ENCODE assay signal across 22 cellular contexts in the genomic region with DNA sequence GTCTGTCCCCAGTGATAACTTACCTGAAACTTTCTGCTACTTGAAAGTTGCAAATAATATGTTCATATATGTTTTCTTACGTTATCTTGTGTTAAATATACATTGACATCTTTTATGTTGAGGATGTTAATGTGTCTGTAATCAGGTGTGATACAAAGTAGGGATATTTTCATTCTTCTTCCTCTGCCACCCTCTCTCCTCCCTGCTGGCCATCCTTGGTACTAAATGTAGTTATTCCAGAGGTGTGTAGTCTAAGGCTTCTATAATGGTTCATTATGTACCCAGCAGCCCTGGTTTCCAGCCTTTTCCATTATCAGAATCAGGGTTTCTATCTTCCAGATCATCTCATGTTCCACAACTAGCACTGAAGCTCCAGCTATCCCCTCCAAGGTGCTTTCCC.
DNase-seq lines count a peak whose midpoint lies in the region; ATAC-seq, FAIRE-seq and TF ChIP-seq lines count a peak whose summit lies in the region.
"Had no signal": no experiment of that assay in that cellular context is flagged by ENCODE, and none has a peak within 500 bp of the region (broad histone marks: within the 10 kb centered on the region; RNA-seq: fewer than 3 reads in every experiment).

No MANE protein-coding gene starts in this region.

- no peak overlapping the region for H3K4me3 Mint-ChIP-seq in astrocyte (ENCODE audit: unreplicated experiment)
- no peak overlapping the region for H3K4me3 Mint-ChIP-seq in nephron progenitor cell
- no peak overlapping the region for H3K4me3 Mint-ChIP-seq in Caco-2 (ENCODE audit: unreplicated experiment)
- H3K4me3 Mint-ChIP-seq: CD8-positive, alpha-beta T cell had no signal

- H3K27me3 ChIP-seq in astrocyte (ENCODE audit: insufficient read depth, low read length) (no peaks in the 10 kb centered on the region), Caco-2 (replicated peaks; ENCODE audit: control insufficient read depth, insufficient read depth, low read length) (no peaks in the 10 kb centered on the region)
- H3K27me3 ChIP-seq: BLaER1 had no signal

- DNase-seq in DMS53 (lab: John Stamatoyannopoulos, UW), result peak; percentile 1
- no peak for DNase-seq in DMS53 treated with DMSO at 0.1 percent for 48 hours (lab: John Stamatoyannopoulos, UW; ENCODE audit: unreplicated experiment)
- no peak for DNase-seq in astrocyte (ENCODE audit: low read depth)
- no peak for DNase-seq in nephron progenitor cell
- DNase-seq in hippocampal formation (lab: John Stamatoyannopoulos, UW), result no peak
- DNase-seq in Caco-2, result no peak
- DNase-seq: 8988T; CD8-positive, alpha-beta T cell; GF-D8; NCI-H1417; NCI-H2029 treated with DMSO at 0.1 percent for 48 hours; NCI-H2227 treated with DMSO at 0.1 percent for 48 hours; NCI-H524 treated with DMSO at 0.1 percent for 48 hours; NK-92 treated with Interleukin-12 subunit alpha and Interleukin-12 subunit beta, amount 100 ng/mL, for 24 hours; RPMI8226; SW 1271 had no signal

- H3K27me3 Mint-ChIP-seq in astrocyte (ENCODE audit: low read depth, unreplicated experiment), result no peaks in the 10 kb centered on the region
- H3K27me3 Mint-ChIP-seq in nephron progenitor cell (ENCODE audit: low read depth, poor library complexity), result no peaks in the 10 kb centered on the region
- no peaks in the 10 kb centered on the region for H3K27me3 Mint-ChIP-seq in Caco-2 (ENCODE audit: insufficient read depth, unreplicated experiment)

- no peaks in the 10 kb centered on the region for H3K9me3 Mint-ChIP-seq in astrocyte (ENCODE audit: unreplicated experiment)
- H3K9me3 Mint-ChIP-seq in nephron progenitor cell, result peaks cover 8% of the 10 kb centered on the region
- H3K9me3 Mint-ChIP-seq in Caco-2 (ENCODE audit: unreplicated experiment), result no peaks in the 10 kb centered on the region

- H3K36me3 Mint-ChIP-seq in astrocyte (ENCODE audit: low read depth, unreplicated experiment) (no peaks in the 10 kb centered on the region), nephron progenitor cell (ENCODE audit: low read depth) (no peaks in the 10 kb centered on the region), Caco-2 (ENCODE audit: insufficient read depth, unreplicated experiment) (no peaks in the 10 kb centered on the region)
- H3K36me3 Mint-ChIP-seq: CD8-positive, alpha-beta T cell had no signal

- H3K27ac ChIP-seq in astrocyte (ENCODE audit: low read depth, low read length), result no peak overlapping the region
- H3K27ac ChIP-seq: BLaER1 had no signal

- no peak overlapping the region for H2AFZ ChIP-seq in astrocyte (ENCODE audit: low read depth, low read length)

- H3K9me3 ChIP-seq in astrocyte (ENCODE audit: insufficient read depth, low read depth, low read length) (no peaks in the 10 kb centered on the region), Caco-2 (no peaks in the 10 kb centered on the region)
- H3K9me3 ChIP-seq: BLaER1, HAP-1 had no signal

- TF ChIP-seq CTCF in astrocyte (IDR thresholded peaks at IDR 0.05; ENCODE audit: insufficient read depth, low read depth, low read length) (peak; percentile 13), nephron progenitor cell (IDR thresholded peaks at IDR 0.05) (peak; percentile 12), Caco-2 (IDR thresholded peaks at IDR 0.05; ENCODE audit: insufficient read depth in 1 of 2, low read depth in 1 of 2, low read length in 1 of 2, severe bottlenecking in 1 of 2, unreplicated experiment in 1 of 2) (peak in 1 of 2 experiments; percentile 24)

- H3K79me2 ChIP-seq in astrocyte (ENCODE audit: insufficient read depth, low read length), result no peaks in the 10 kb centered on the region

- intact Hi-C loops in Caco-2 (cut with micrococcal nuclease; ENCODE audit: unreplicated experiment), result no loop called here

- no peak overlapping the region for H3K4me2 ChIP-seq in astrocyte (ENCODE audit: low read length)
- H3K4me2 ChIP-seq: BLaER1 had no signal

- H3K4me1 ChIP-seq in astrocyte (ENCODE audit: insufficient read depth, low read length) (no peaks in the 10 kb centered on the region), Caco-2 (no peaks in the 10 kb centered on the region)
- H3K4me1 ChIP-seq: BLaER1, HAP-1 had no signal

- FAIRE-seq in astrocyte (lab: Jason Lieb, UNC), result no peak
- FAIRE-seq: D721Med, HTR-8/SVneo had no signal

- H3K36me3 ChIP-seq in astrocyte (ENCODE audit: insufficient read depth, low read length) (no peaks in the 10 kb centered on the region), Caco-2 (ENCODE audit: control insufficient read depth, insufficient read depth, low read length) (no peaks in the 10 kb centered on the region)
- H3K36me3 ChIP-seq: BLaER1, HAP-1 had no signal

- CTCF ChIA-PET in Caco-2 (lab: Charles Lee), result no interaction called here

- POLR2A ChIA-PET in Caco-2 (lab: Charles Lee), result no interaction called here

- BruUV-seq in Caco-2 (replicated peaks; lab: Mats Ljungman, UMichigan), result no TSS peak

- H3K9ac ChIP-seq in astrocyte (ENCODE audit: low read length), result no peak overlapping the region
- H3K9ac ChIP-seq: BLaER1 had no signal

- no peak overlapping the region for H3K27ac Mint-ChIP-seq in astrocyte (ENCODE audit: unreplicated experiment)
- no peak overlapping the region for H3K27ac Mint-ChIP-seq in nephron progenitor cell
- H3K27ac Mint-ChIP-seq in Caco-2 (ENCODE audit: unreplicated experiment), result no peak overlapping the region
- H3K27ac Mint-ChIP-seq: CD8-positive, alpha-beta T cell had no signal

- H3K4me1 Mint-ChIP-seq in astrocyte (ENCODE audit: low read depth, unreplicated experiment), result no peaks in the 10 kb centered on the region
- peaks cover 9% of the 10 kb centered on the region for H3K4me1 Mint-ChIP-seq in nephron progenitor cell
- H3K4me1 Mint-ChIP-seq in Caco-2 (ENCODE audit: low read depth, unreplicated experiment), result no peaks in the 10 kb centered on the region

- H3K4me3 ChIP-seq in astrocyte (ENCODE audit: insufficient read depth, low read depth, low read length), result no peak overlapping the region
- no peak overlapping the region for H3K4me3 ChIP-seq in Caco-2 (ENCODE audit: low read depth, low read length)
- H3K4me3 ChIP-seq: BLaER1, HAP-1 had no signal

- ATAC-seq in HG03159 (IDR thresholded peaks at IDR 0.05; ENCODE audit: unreplicated experiment), result peak; percentile 60
- no peak for ATAC-seq in GM19324 (IDR thresholded peaks at IDR 0.05; ENCODE audit: low FRiP score, unreplicated experiment)
- ATAC-seq: CD8-positive, alpha-beta T cell had no signal

- no peaks in the 10 kb centered on the region for H4K20me1 ChIP-seq in astrocyte (ENCODE audit: insufficient read depth, low read length)
- H4K20me1 ChIP-seq: BLaER1 had no signal
